23 cellular contexts compared by ENCODE assay signal in the genomic region with DNA sequence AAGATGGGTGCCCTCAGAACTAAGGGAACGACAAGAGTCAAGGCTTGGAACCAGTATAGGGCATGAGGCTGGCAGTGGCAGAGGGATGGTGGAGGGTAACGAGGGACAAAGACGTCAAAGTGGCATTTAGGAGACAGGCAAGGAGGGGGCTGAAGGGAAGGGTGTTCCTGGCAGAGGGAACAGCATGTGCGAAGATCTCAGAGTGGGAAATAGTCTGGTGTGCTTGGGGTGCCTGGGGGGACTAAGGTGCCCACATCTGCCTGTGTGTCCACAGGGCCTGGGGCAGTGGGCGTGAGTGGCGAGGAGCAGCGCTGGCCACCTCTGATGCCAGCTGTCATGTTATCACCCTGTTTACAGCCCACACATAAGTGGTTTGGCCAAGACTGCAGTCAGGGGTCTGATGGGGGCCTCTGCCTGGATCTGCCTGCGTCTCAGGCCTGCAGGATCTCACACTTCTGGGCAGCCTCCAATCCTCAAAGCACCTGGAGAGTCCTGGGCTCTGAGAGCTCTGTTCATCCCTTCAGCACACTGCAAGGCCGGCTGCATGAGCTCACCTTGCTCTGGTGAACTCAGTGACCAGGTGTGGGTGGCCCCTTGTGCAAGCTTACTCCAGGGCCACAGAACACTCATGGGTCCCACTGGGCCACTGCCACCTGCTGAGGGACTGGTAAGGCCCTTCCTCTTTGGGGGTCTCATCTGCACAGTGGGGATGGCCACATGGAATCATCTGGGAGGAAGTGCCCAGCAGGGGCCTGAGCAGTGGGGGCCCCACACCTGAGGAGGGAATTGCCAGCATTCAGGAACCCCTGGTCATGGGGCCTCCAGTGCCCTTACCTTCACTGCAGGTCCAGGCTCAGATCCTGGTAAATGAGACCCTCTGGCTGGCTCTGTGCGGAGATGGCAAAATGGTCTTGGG.
DNase-seq lines count a peak whose midpoint lies in the region; ATAC-seq and TF ChIP-seq lines count a peak whose summit lies in the region.
"Had no signal": no experiment of that assay in that cellular context is flagged by ENCODE, and none has a peak within 500 bp of the region (broad histone marks: within the 10 kb centered on the region; RNA-seq: fewer than 3 reads in every experiment).

No MANE protein-coding gene starts in this region.

- H3K4me1 ChIP-seq in HEK293 (ENCODE audit: control insufficient read depth, insufficient read depth, low read length) = no peaks in the 10 kb centered on the region
- peaks cover 0 to 12% (median 2%) of the 10 kb centered on the region in 6 donors for H3K4me1 ChIP-seq in spleen
- H3K4me1 ChIP-seq: uterus had no signal

- 84 to 96% (median 95%) methylated on average over 10 of the region's 10 CpGs for WGBS in spleen, 5 donors

- H3K36me3 ChIP-seq in HEK293 (ENCODE audit: control insufficient read depth in 2 of 2, insufficient read depth in 1 of 2, low read length in 2 of 2) = no peaks in the 10 kb centered on the region
- no peaks in the 10 kb centered on the region for H3K36me3 ChIP-seq in spleen
- H3K36me3 ChIP-seq: uterus had no signal

- H3K27me3 ChIP-seq in spleen (replicated peaks in 1 of 7) = peaks cover 0 to 14% (median 0%) of the 10 kb centered on the region in 7 donors
- H3K27me3 ChIP-seq: uterus had no signal

- POLR2A ChIA-PET in HEK293 (lab: Yijun Ruan, JAX) = no interaction called here

- intact Hi-C loops in spleen (cut with DNase I; ENCODE audit: low total_unique reads) = no loop called here

- H3K4me3 ChIP-seq in HEK293 (ENCODE audit: low read depth, low read length) = no peak overlapping the region
- no peak overlapping the region for H3K4me3 ChIP-seq in spleen
- H3K4me3 ChIP-seq: GM23248, K562, lung, uterus had no signal

- no peak for ATAC-seq in left lobe of liver
- ATAC-seq: K562 had no signal

- peak; percentile 5 for DNase-seq in activated naive CD4-positive, alpha-beta T cell treated with anti-CD3 and anti-CD28 coated beads, Interleukin-2, amount 50 U/mL, for 16 hours
- no peak for DNase-seq in activated naive CD4-positive, alpha-beta T cell (lab: John Stamatoyannopoulos, UW)
- DNase-seq in left lobe of liver (ENCODE audit: low spot score) (peak; percentile 32), spleen (peak; percentile 47), occipital lobe (lab: John Stamatoyannopoulos, UW) (no peak), T1000 (lab: John Stamatoyannopoulos, UW) (no peak)
- no peak for DNase-seq in effector CD8-positive, alpha-beta T cell (lab: John Stamatoyannopoulos, UW)
- DNase-seq: activated CD4-positive, alpha-beta T cell treated with anti-CD3 and anti-CD28 coated beads, Interleukin-2, amount 50 U/mL, for 4 hours; activated gamma-delta T cell; amygdala; cortex of kidney; GF-D8; GM23248; NCI-H1105 treated with DMSO at 0.1 percent for 48 hours; NCI-H2029 treated with DMSO at 0.1 percent for 48 hours; NCI-H226; substantia nigra; T-helper 9 cell had no signal

- no peak for TF ChIP-seq CTCF in HEK293 (tag by site-specific recombination; IDR thresholded peaks at IDR 0.05)
- TF ChIP-seq CTCF in spleen (IDR thresholded peaks at IDR 0.05 in 8 of 11, conservative IDR thresholded peaks at IDR 0.05 in 3 of 11) = no peak

- H3K27ac ChIP-seq in HEK293 (ENCODE audit: extremely low read depth, low read depth, low read length) = no peak overlapping the region
- H3K27ac ChIP-seq in spleen = no peak overlapping the region
- H3K27ac ChIP-seq: GM23248, RWPE1, uterus had no signal

- no peak for TF ChIP-seq POLR2A in spleen (IDR thresholded peaks at IDR 0.05)

- CTCF ChIA-PET in HEK293 (lab: Yijun Ruan, JAX) = interaction anchor here (0.6 to 1.1 kb wide), 2 partner anchors 221 to 409 kb away, joined by 3 read pairs; no protein-coding TSS in a partner anchor

- H3K9me3 ChIP-seq in HEK293 (ENCODE audit: control insufficient read depth, insufficient read depth, low read depth, low read length) (no peaks in the 10 kb centered on the region), spleen (no peaks in the 10 kb centered on the region)
- H3K9me3 ChIP-seq: uterus had no signal

TF ChIP-seq in HEK293, 187 proteins besides CTCF, POLR2A, EP300 and RAD21:
- TF ChIP-seq ZFP3 (tag by site-specific recombination; IDR thresholded peaks at IDR 0.05; ENCODE audit: low read depth) (no peak), GLIS1 (tag by site-specific recombination; IDR thresholded peaks at IDR 0.05) (peak; percentile 49), ZIC2 (tag by site-specific recombination; IDR thresholded peaks at IDR 0.05) (peak; percentile 64), ZNF133 (tag by site-specific recombination; IDR thresholded peaks at IDR 0.05) (peak; percentile 43; the same call in 1 of the 2 replicates), ZNF768 (tag by site-specific recombination; IDR thresholded peaks at IDR 0.05) (no peak), TCF7L2 (IDR thresholded peaks at IDR 0.05; ENCODE audit: borderline replicate concordance, low read depth, low read length) (no peak)
- TF ChIP-seq, protein P1, sequence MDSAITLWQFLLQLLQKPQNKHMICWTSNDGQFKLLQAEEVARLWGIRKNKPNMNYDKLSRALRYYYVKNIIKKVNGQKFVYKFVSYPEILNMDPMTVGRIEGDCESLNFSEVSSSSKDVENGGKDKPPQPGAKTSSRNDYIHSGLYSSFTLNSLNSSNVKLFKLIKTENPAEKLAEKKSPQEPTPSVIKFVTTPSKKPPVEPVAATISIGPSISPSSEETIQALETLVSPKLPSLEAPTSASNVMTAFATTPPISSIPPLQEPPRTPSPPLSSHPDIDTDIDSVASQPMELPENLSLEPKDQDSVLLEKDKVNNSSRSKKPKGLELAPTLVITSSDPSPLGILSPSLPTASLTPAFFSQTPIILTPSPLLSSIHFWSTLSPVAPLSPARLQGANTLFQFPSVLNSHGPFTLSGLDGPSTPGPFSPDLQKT (IDR thresholded peaks at IDR 0.05; ENCODE audit: borderline replicate concordance, low read depth, low read length) = no peak
- TF ChIP-seq, protein P2, sequence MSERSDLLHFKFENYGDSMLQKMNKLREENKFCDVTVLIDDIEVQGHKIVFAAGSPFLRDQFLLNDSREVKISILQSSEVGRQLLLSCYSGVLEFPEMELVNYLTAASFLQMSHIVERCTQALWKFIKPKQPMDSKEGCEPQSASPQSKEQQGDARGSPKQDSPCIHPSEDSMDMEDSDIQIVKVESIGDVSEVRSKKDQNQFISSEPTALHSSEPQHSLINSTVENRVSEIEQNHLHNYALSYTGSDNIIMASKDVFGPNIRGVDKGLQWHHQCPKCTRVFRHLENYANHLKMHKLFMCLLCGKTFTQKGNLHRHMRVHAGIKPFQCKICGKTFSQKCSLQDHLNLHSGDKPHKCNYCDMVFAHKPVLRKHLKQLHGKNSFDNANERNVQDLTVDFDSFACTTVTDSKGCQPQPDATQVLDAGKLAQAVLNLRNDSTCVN (tag by site-specific recombination; optimal IDR thresholded peaks at IDR 0.05) = no peak

Comparison
In these comparisons a context has a peak if more than half of its experiments do, and no peak if none do; other contexts are left out.
1. DNase-seq: peak in activated naive CD4-positive, alpha-beta T cell treated with anti-CD3 and anti-CD28 coated beads, Interleukin-2, amount 50 U/mL, for 16 hours (single experiment), left lobe of liver (single experiment) and spleen (single experiment); none in activated naive CD4-positive, alpha-beta T cell (0 of 4), occipital lobe (single experiment), T1000 (single experiment) and effector CD8-positive, alpha-beta T cell (single experiment).